In the genomic region with DNA sequence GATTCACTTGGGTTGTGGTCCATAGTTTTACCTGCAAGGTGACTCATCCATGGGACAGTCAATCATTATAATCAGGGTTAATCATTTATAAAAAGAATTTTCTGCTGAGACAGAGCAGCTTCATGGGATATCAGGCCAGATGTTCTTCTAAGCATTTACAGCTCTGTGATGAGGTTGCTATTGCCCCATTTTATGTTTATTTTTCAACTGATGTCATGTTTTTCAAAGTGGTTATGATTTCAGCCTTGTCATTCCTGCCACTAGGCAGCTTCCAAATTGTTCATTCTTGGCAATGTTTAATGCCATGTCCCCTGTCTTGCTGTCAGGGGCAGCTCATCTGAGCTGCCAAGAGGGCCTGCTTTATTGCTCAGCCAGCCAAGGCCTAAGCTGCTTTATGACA, we compare ENCODE assay signal across 13 cellular contexts. TPM values are rescaled to one million over a fixed set of nuclear protein-coding genes. Genes with fewer than 3 reads are reported as not detected.
DNase-seq lines count a peak whose midpoint lies in the region; ATAC-seq and TF ChIP-seq lines count a peak whose summit lies in the region.
"Had no signal": no experiment of that assay in that cellular context is flagged by ENCODE, and none has a peak within 500 bp of the region (broad histone marks: within the 10 kb centered on the region; RNA-seq: fewer than 3 reads in every experiment).

No MANE protein-coding gene starts in this region.

- H3K4me3 ChIP-seq in colonic mucosa (no peak overlapping the region), upper lobe of right lung (no peak overlapping the region)

- no peak overlapping the region for H3K9ac ChIP-seq in colonic mucosa (ENCODE audit: low read depth in 2 of 2, low read length in 2 of 2)

- H3K9me3 ChIP-seq in colonic mucosa, result no peaks in the 10 kb centered on the region
- no peaks in the 10 kb centered on the region for H3K9me3 ChIP-seq in upper lobe of right lung

- intact Hi-C loops in colonic mucosa (cut with DNase I) (no loop called here), upper lobe of right lung (cut with DNase I) (no loop called here), posterior cingulate gyrus (cut with DNase I) (no loop called here)

- H3K27me3 ChIP-seq in colonic mucosa (no peaks in the 10 kb centered on the region), upper lobe of right lung (no peaks in the 10 kb centered on the region)

- H3K4me1 ChIP-seq in colonic mucosa (peaks cover 10% of the 10 kb centered on the region), upper lobe of right lung (no peaks in the 10 kb centered on the region)

- H3K36me3 ChIP-seq in colonic mucosa (no peaks in the 10 kb centered on the region), upper lobe of right lung (no peaks in the 10 kb centered on the region)

- DNase-seq in NCI-H2029 (lab: John Stamatoyannopoulos, UW), result peak; percentile 8
- DNase-seq in NCI-H2029 treated with DMSO at 0.1 percent for 48 hours (lab: John Stamatoyannopoulos, UW), result no peak
- DNase-seq in colonic mucosa, result no peak
- DNase-seq in left lobe of liver (ENCODE audit: low spot score), result no peak
- no peak for DNase-seq in upper lobe of right lung
- DNase-seq in NCI-H510A treated with DMSO at 0.1 percent for 48 hours (lab: John Stamatoyannopoulos, UW), result no peak
- DNase-seq in posterior cingulate gyrus, result no peak
- no peak for DNase-seq in T-helper 9 cell
- DNase-seq: 8988T; activated CD4-positive, alpha-beta T cell treated with anti-CD3 and anti-CD28 coated beads for 36 hours; activated naive CD4-positive, alpha-beta T cell treated with anti-CD3 and anti-CD28 coated beads, Interleukin-2, amount 50 U/mL, for 16 hours; stimulated activated CD4-positive, alpha-beta T cell treated with anti-CD3 and anti-CD28 coated beads, Interleukin-1b, Interleukin-23, amount 100 ng/mL, for 48 hours had no signal

- peak; percentile 62 for ATAC-seq in left lobe of liver
- peak; percentile 39 for ATAC-seq in upper lobe of right lung
- ATAC-seq: activated CD4-positive, alpha-beta T cell treated with anti-CD3 and anti-CD28 coated beads for 36 hours; esophagus mucosa had no signal

- H3K27ac ChIP-seq in colonic mucosa (peak overlapping the region; percentile 59), upper lobe of right lung (no peak overlapping the region)

- peak; percentile 18 for TF ChIP-seq CTCF in colonic mucosa (IDR thresholded peaks at IDR 0.05)
- peak; percentile 35 for TF ChIP-seq CTCF in upper lobe of right lung (IDR thresholded peaks at IDR 0.05)

RNA-seq across cellular contexts. Expression of gene ZBED5, which starts 35.9 kb away (rescaled TPM):
- total RNA-seq in colonic mucosa, result 10 to 100 TPM; 37.1 to 38.6 TPM
- total RNA-seq in left lobe of liver, result 7.1 TPM
- total RNA-seq in upper lobe of right lung, result 37.6 TPM
